ENCODE assay signal across 8 cellular contexts in the genomic region with DNA sequence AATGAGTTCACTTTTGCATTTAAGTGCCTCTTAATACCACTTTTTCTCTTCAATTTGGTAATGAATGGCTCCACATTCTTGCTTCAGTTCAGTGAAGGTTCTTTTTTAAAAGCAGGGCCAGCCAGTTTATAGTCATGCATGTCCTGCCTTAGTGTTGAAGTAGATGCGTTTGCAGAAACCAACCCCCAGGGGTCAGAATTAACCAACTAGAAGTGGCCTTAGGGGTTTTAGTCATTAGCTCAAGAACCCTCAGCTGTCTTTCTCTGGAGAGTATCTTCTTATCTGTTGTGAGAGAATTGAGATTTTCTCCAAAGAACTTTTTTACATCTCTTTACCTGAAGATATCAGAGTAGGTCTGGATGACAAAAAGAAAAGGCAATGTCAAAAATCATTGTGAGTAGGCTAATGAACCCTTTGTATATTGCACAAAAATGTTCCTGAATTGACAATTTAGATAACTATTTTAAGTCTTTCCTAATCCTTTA.
A peak's percentile ranks its signal among the peaks of the same experiment; 100 is the strongest.
DNase-seq lines count a peak whose midpoint lies in the region; TF ChIP-seq lines count a peak whose summit lies in the region.

No MANE protein-coding gene starts in this region.

- H3K27me3 ChIP-seq in esophagus muscularis mucosa, result no peaks in the 10 kb centered on the region

- no peak for TF ChIP-seq EP300 in esophagus muscularis mucosa (IDR thresholded peaks at IDR 0.05)

- H3K27ac ChIP-seq in esophagus muscularis mucosa (replicated peaks in 1 of 4) (no peak overlapping the region), coronary artery (no peak overlapping the region)

- TF ChIP-seq POLR2A in esophagus muscularis mucosa (IDR thresholded peaks at IDR 0.05; ENCODE audit: low read depth), result no peak

- H3K36me3 ChIP-seq in esophagus muscularis mucosa, result no peaks in the 10 kb centered on the region

- POLR2A ChIA-PET in HEK293T (lab: Yijun Ruan, JAX), result no interaction called here

- H3K9me3 ChIP-seq in esophagus muscularis mucosa, result no peaks in the 10 kb centered on the region

- peak; percentile 88 for DNase-seq in ELF-1 (ENCODE audit: low read depth, low spot score)
- peak; percentile 64 for DNase-seq in HEK293T (ENCODE audit: extremely low spot score)
- DNase-seq in NCI-H2081 (lab: John Stamatoyannopoulos, UW), result peak; percentile 54 to 74
- peak; percentile 6 for DNase-seq in UCSD-AML1 (lab: John Stamatoyannopoulos, UW; ENCODE audit: unreplicated experiment)
- no peak for DNase-seq in esophagus muscularis mucosa (ENCODE audit: extremely low spot score)
- DNase-seq in mucosa of gallbladder (ENCODE audit: low spot score), result peak; percentile 45
- DNase-seq in coronary artery (ENCODE audit: low spot score), result no peak
- DNase-seq in occipital lobe (lab: John Stamatoyannopoulos, UW), result no peak

- intact Hi-C loops in esophagus muscularis mucosa (cut with DNase I), result loop anchor here (2.0 kb wide), 1 partner anchor 204 kb away; no protein-coding TSS in a partner anchor

- TF ChIP-seq CTCF in esophagus muscularis mucosa (IDR thresholded peaks at IDR 0.05) (peak; percentile 68 to 78 (median 75)), coronary artery (IDR thresholded peaks at IDR 0.05) (no peak)

- 0% methylated on average over 1 of the region's 1 CpG for WGBS in esophagus muscularis mucosa

- peaks cover 0 to 29% (median 23%) of the 10 kb centered on the region in 4 donors for H3K4me1 ChIP-seq in esophagus muscularis mucosa

- CTCF ChIA-PET in HEK293T (lab: Yijun Ruan, JAX), result interaction anchor here (0.7 to 2.9 kb wide), 6 partner anchors 15 to 928 kb away, joined by 3 to 29 read pairs (median 3); no protein-coding TSS in a partner anchor

- H3K4me3 ChIP-seq in esophagus muscularis mucosa, result no peak overlapping the region
- no peak overlapping the region for H3K4me3 ChIP-seq in coronary artery

TF ChIP-seq in HEK293T, 16 proteins besides CTCF, POLR2A, EP300 and RAD21:
- TF ChIP-seq SP1 (IDR thresholded peaks at IDR 0.05), result no peak
- no peak for TF ChIP-seq SUZ12 (IDR thresholded peaks at IDR 0.05)
- no peak for TF ChIP-seq TARDBP (IDR thresholded peaks at IDR 0.05)
- TF ChIP-seq FOXM1 (IDR thresholded peaks at IDR 0.05; ENCODE audit: borderline replicate concordance), result no peak
- TF ChIP-seq ZNF384 (IDR thresholded peaks at IDR 0.05), result no peak
- TF ChIP-seq LEF1 (IDR thresholded peaks at IDR 0.05; ENCODE audit: borderline replicate concordance), result no peak
TF ChIP-seq in HEK293T: peak in this region for 0.

Comparison
In these comparisons a context has a peak if more than half of its experiments do, and no peak if none do; other contexts are left out.
1. DNase-seq: peak in ELF-1 (single experiment), HEK293T (single experiment), NCI-H2081 (2 of 2), UCSD-AML1 (single experiment) and mucosa of gallbladder (single experiment); none in esophagus muscularis mucosa (single experiment), coronary artery (single experiment) and occipital lobe (single experiment).